1 cellular context compared by ENCODE assay signal in genomic region chr4:8195841-8196460, GRCh38.
TF ChIP-seq lines count a peak whose summit lies in the region.

No MANE protein-coding gene starts in this region.

TF ChIP-seq in HEK293, 187 proteins besides CTCF, POLR2A, EP300 and RAD21 (continued from another document):
- TF ChIP-seq SALL2 (tag by site-specific recombination; IDR thresholded peaks at IDR 0.05; ENCODE audit: borderline replicate concordance) (no peak), KLF9 (tag by site-specific recombination; IDR thresholded peaks at IDR 0.05; ENCODE audit: low read depth) (no peak)
